17 cellular contexts compared by ENCODE assay signal in the genomic region with DNA sequence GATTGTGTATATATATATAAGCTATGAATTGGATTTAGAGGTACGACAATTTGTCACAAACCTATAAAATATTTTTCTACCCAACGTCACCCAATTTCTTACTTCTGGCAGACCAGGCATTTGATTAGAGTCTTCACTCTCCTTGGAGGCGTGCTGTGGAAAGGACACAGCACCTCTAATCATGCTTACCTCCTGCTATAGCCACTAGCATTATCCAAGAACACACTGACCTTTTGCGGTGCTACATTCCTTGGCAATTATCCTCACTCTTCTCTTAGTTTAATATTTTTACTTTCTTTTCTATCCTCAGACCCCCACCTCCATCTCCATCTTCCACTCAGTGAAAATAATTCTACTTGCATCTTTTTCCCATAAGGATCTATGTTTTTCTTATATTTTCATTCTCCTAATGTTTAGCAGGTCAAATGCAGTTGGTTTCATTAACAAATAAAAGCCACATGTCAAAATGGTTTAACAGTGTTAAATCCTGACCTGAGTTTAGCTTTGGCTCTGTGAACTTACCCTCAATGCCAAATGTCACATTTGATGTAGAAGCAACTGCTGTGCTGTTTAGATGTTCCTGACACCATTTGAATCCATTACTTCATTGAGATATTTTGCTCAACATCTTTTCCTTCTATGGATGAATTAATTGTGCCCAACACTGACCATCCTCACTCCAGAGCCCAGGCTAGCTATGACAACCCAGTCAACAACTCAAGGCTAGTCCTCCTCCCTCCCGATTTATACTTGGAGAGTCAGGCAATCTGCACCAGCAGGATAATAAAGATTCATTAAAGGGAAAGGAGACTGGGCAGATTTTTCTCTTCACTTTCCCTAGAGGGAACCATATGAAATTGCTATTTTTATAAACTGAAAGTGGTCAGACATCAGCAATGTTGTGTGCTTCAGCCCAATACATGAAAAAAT.
DNase-seq lines count a peak whose midpoint lies in the region; ATAC-seq, FAIRE-seq and TF ChIP-seq lines count a peak whose summit lies in the region.
"Had no signal": no experiment of that assay in that cellular context is flagged by ENCODE, and none has a peak within 500 bp of the region (broad histone marks: within the 10 kb centered on the region; RNA-seq: fewer than 3 reads in every experiment).

No MANE protein-coding gene starts in this region.

- H3K27me3 ChIP-seq in mammary epithelial cell (ENCODE audit: insufficient read depth, low read length) (no peaks in the 10 kb centered on the region), breast epithelium (no peaks in the 10 kb centered on the region), K562 (ENCODE audit: control insufficient read depth in 2 of 2, insufficient read depth in 2 of 2, low read length in 2 of 2) (no peaks in the 10 kb centered on the region), transverse colon (no peaks in the 10 kb centered on the region)
- H3K27me3 ChIP-seq: gastrocnemius medialis, right atrium auricular region had no signal

- no peak overlapping the region for H3K27ac Mint-ChIP-seq in T-cell
- H3K27ac Mint-ChIP-seq in activated naive CD4-positive, alpha-beta T cell treated with anti-CD3 and anti-CD28 coated beads, Interleukin-2, amount 10 ng/mL, durations not matched to agents 7 days and 5 days: no peak overlapping the region
- H3K27ac Mint-ChIP-seq: activated T-helper 1 cell treated with anti-CD3 and anti-CD28 coated beads, Interleukin-12 subunit alpha, Interleukin-12 subunit beta, Interleukin-2, Interleukin-4 antibody, amounts not matched to agents 30 ng/mL and 10 ng/mL and 1 ng/mL, durations not matched to agents 14 hours and 24 hours and 36 hours had no signal

- peaks cover 26% of the 10 kb centered on the region for H3K4me1 ChIP-seq in mammary epithelial cell (ENCODE audit: insufficient read depth, low read length)
- H3K4me1 ChIP-seq in breast epithelium: no peaks in the 10 kb centered on the region
- H3K4me1 ChIP-seq in K562 (replicated peaks in 1 of 2; ENCODE audit: control insufficient read depth in 2 of 2, insufficient read depth in 2 of 2, low read length in 2 of 2): peaks cover 7 to 43% of the 10 kb centered on the region in 2 experiments
- H3K4me1 ChIP-seq in mesodermal cell (ENCODE audit: control insufficient read depth, insufficient read depth, low read length, poor library complexity, severe bottlenecking): peaks cover 25% of the 10 kb centered on the region
- peaks cover 0 to 21% (median 11%) of the 10 kb centered on the region in 4 donors for H3K4me1 ChIP-seq in transverse colon
- H3K4me1 ChIP-seq: gastrocnemius medialis had no signal

- in situ Hi-C loops in mammary epithelial cell (cut with MboI; ENCODE audit: low sequenced_read_pairs in 2 of 2) (no loop called here), K562 (cut with MboI) (no loop called here), transverse colon (cut with MboI; ENCODE audit: low pct_ligation_motif_present in 1 of 4, low pct_unique_long_range_greater_than_20kb in 1 of 4, low sequenced_read_pairs in 3 of 4) (no loop called here)

- H4K20me1 ChIP-seq in mammary epithelial cell (ENCODE audit: insufficient read depth, low read length) (no peaks in the 10 kb centered on the region), K562 (replicated peaks; ENCODE audit: control insufficient read depth, insufficient read depth, low read length) (no peaks in the 10 kb centered on the region)

- H3K9me3 Mint-ChIP-seq in T-cell: no peaks in the 10 kb centered on the region
- H3K9me3 Mint-ChIP-seq in activated naive CD4-positive, alpha-beta T cell treated with anti-CD3 and anti-CD28 coated beads, Interleukin-2, amount 10 ng/mL, durations not matched to agents 7 days and 5 days: no peaks in the 10 kb centered on the region
- H3K9me3 Mint-ChIP-seq: activated T-helper 1 cell treated with anti-CD3 and anti-CD28 coated beads, Interleukin-12 subunit alpha, Interleukin-12 subunit beta, Interleukin-2, Interleukin-4 antibody, amounts not matched to agents 30 ng/mL and 10 ng/mL and 1 ng/mL, durations not matched to agents 14 hours and 24 hours and 36 hours had no signal

- H3K4me1 Mint-ChIP-seq in T-cell: no peaks in the 10 kb centered on the region
- H3K4me1 Mint-ChIP-seq in activated naive CD4-positive, alpha-beta T cell treated with anti-CD3 and anti-CD28 coated beads, Interleukin-2, amount 10 ng/mL, durations not matched to agents 7 days and 5 days: no peaks in the 10 kb centered on the region

- no TSS peak for BruUV-seq in mammary epithelial cell (replicated peaks; lab: Mats Ljungman, UMichigan)
- no TSS peak for BruUV-seq in K562 (replicated peaks; lab: Mats Ljungman, UMichigan)

- H3K9me3 ChIP-seq in mammary epithelial cell (replicated peaks; ENCODE audit: insufficient read depth, low read length) (no peaks in the 10 kb centered on the region), breast epithelium (peaks cover 0 to 2% of the 10 kb centered on the region in 2 donors), K562 (replicated peaks; ENCODE audit: control insufficient read depth, insufficient read depth, low read depth, low read length) (no peaks in the 10 kb centered on the region), mesodermal cell (ENCODE audit: control insufficient read depth, low read length) (peaks cover 3% of the 10 kb centered on the region), transverse colon (no peaks in the 10 kb centered on the region)
- H3K9me3 ChIP-seq: gastrocnemius medialis had no signal

- TF ChIP-seq EP300 in K562 (IDR thresholded peaks at IDR 0.05; ENCODE audit: low read length) (no peak), transverse colon (IDR thresholded peaks at IDR 0.05; ENCODE audit: low read depth) (no peak)

- H3K4me3 Mint-ChIP-seq in T-cell: no peak overlapping the region
- H3K4me3 Mint-ChIP-seq in activated naive CD4-positive, alpha-beta T cell treated with anti-CD3 and anti-CD28 coated beads, Interleukin-2, amount 10 ng/mL, durations not matched to agents 7 days and 5 days: no peak overlapping the region
- H3K4me3 Mint-ChIP-seq: activated T-helper 1 cell treated with anti-CD3 and anti-CD28 coated beads, Interleukin-12 subunit alpha, Interleukin-12 subunit beta, Interleukin-2, Interleukin-4 antibody, amounts not matched to agents 30 ng/mL and 10 ng/mL and 1 ng/mL, durations not matched to agents 14 hours and 24 hours and 36 hours had no signal

- TF ChIP-seq POLR2A in breast epithelium (IDR thresholded peaks at IDR 0.05) (no peak), K562 (conservative IDR thresholded peaks at IDR 0.05) (no peak), transverse colon (IDR thresholded peaks at IDR 0.05) (no peak)

- no peak for DNase-seq in mammary epithelial cell
- DNase-seq in breast epithelium (ENCODE audit: low spot score in 2 of 2): no peak
- peak in 1 of 4 experiments; percentile 28 for DNase-seq in K562 (ENCODE audit: extremely low read depth in 1 of 4, low spot score in 3 of 4)
- no peak for DNase-seq in transverse colon
- no peak for DNase-seq in T-cell
- DNase-seq in activated naive CD4-positive, alpha-beta T cell treated with anti-CD3 and anti-CD28 coated beads, Interleukin-2, amount 10 ng/mL, durations not matched to agents 7 days and 5 days: no peak
- no peak for DNase-seq in stimulated activated CD4-positive, alpha-beta T cell treated with anti-CD3 and anti-CD28 coated beads, Interleukin-2, amount 100 ng/mL, for 48 hours
- DNase-seq: anterior cingulate cortex; effector CD8-positive, alpha-beta T cell; NCI-H2081; NCI-H774; stimulated activated naive CD4-positive, alpha-beta T cell had no signal

- intact Hi-C loops in mammary epithelial cell (cut with micrococcal nuclease): no loop called here
- intact Hi-C loops in breast epithelium (cut with DNase I; ENCODE audit: low total_unique reads): no loop called here
- intact Hi-C loops in K562 (cut with micrococcal nuclease): loop anchor here (5.0 kb wide), 1 partner anchor 59 kb away; no protein-coding TSS in a partner anchor
- intact Hi-C loops in transverse colon (cut with DNase I; ENCODE audit: low total_unique reads): loop anchor here (10.0 kb wide), 1 partner anchor 48 kb away; no protein-coding TSS in a partner anchor

- no peaks in the 10 kb centered on the region for H3K36me3 Mint-ChIP-seq in T-cell
- no peaks in the 10 kb centered on the region for H3K36me3 Mint-ChIP-seq in activated naive CD4-positive, alpha-beta T cell treated with anti-CD3 and anti-CD28 coated beads, Interleukin-2, amount 10 ng/mL, durations not matched to agents 7 days and 5 days

- POLR2A ChIA-PET in K562 (lab: Yijun Ruan, JAX): interaction anchor here (0.6 kb wide), 1 partner anchor 935 kb away, joined by 3 read pairs; no protein-coding TSS in a partner anchor
- POLR2A ChIA-PET in T-cell (lab: Charles Lee): no interaction called here

- no peak for TF ChIP-seq RAD21 in K562 (CRISPR knock-in tag; conservative IDR thresholded peaks at IDR 0.05 in 1 of 2, IDR thresholded peaks at IDR 0.05 in 1 of 2)

- 91% methylated on average over 5 of the region's 5 CpGs for WGBS in mammary epithelial cell (ENCODE audit: low coverage, missing lambda C conversion rate)
- WGBS in K562 (ENCODE audit: insufficient coverage, low coverage, missing lambda C conversion rate): 18% methylated on average over 5 of the region's 5 CpGs
- 86 to 94% methylated on average over 3 of the region's 5 CpGs for WGBS in mesodermal cell (ENCODE audit: insufficient coverage in 2 of 2), 2 experiments
- WGBS in transverse colon (ENCODE audit: low coverage in 1 of 2), 2 donors: 79 to 80% methylated on average over 5 of the region's 5 CpGs

- H3K36me3 ChIP-seq in mammary epithelial cell (ENCODE audit: insufficient read depth, low read length) (no peaks in the 10 kb centered on the region), breast epithelium (no peaks in the 10 kb centered on the region), K562 (ENCODE audit: control insufficient read depth, insufficient read depth, low read length) (no peaks in the 10 kb centered on the region), mesodermal cell (ENCODE audit: control insufficient read depth, insufficient read depth, low read length) (no peaks in the 10 kb centered on the region), transverse colon (no peaks in the 10 kb centered on the region)
- H3K36me3 ChIP-seq: gastrocnemius medialis, right atrium auricular region had no signal

- peak overlapping the region; percentile 46 for H3K27ac ChIP-seq in mammary epithelial cell (ENCODE audit: insufficient read depth, low read depth, low read length)
- H3K27ac ChIP-seq in breast epithelium: no peak overlapping the region
- H3K27ac ChIP-seq in K562 (ENCODE audit: extremely low read depth, low read depth, low read length): peak overlapping the region; percentile 80
- H3K27ac ChIP-seq in mesodermal cell (ENCODE audit: low read depth, low read length, severe bottlenecking): peak overlapping the region; percentile 89
- peak overlapping the region in 3 of 4 donors; percentile 4 to 70 (median 69) for H3K27ac ChIP-seq in transverse colon
- H3K27ac ChIP-seq: gastrocnemius medialis had no signal

- H2AFZ ChIP-seq in mammary epithelial cell (ENCODE audit: low read depth, low read length): peak overlapping the region; percentile 55
- H2AFZ ChIP-seq in K562 (ENCODE audit: low read depth, low read length): peak overlapping the region; percentile 89

- dilution Hi-C loops in mammary epithelial cell (cut with HindIII; ENCODE audit: low sequenced_read_pairs): no loop called here

- no peaks in the 10 kb centered on the region for H3K9me1 ChIP-seq in K562 (ENCODE audit: control insufficient read depth, insufficient read depth, low read length)

- no peak overlapping the region for H3K4me3 ChIP-seq in mammary epithelial cell (replicated peaks in 1 of 3; ENCODE audit: insufficient read depth in 1 of 3, low read depth in 2 of 3, low read length in 3 of 3)
- H3K4me3 ChIP-seq in breast epithelium: no peak overlapping the region
- no peak overlapping the region for H3K4me3 ChIP-seq in K562
- H3K4me3 ChIP-seq in mesodermal cell (ENCODE audit: extremely low read depth, insufficient read depth, low read length, poor library complexity, severe bottlenecking): no peak overlapping the region
- H3K4me3 ChIP-seq in transverse colon: no peak overlapping the region
- H3K4me3 ChIP-seq: gastrocnemius medialis, right atrium auricular region had no signal

- H3K79me2 ChIP-seq in mammary epithelial cell (ENCODE audit: insufficient read depth, low read length) (no peaks in the 10 kb centered on the region), K562 (ENCODE audit: control insufficient read depth, insufficient read depth, low read length) (no peaks in the 10 kb centered on the region)

- peak; percentile 42 for FAIRE-seq in K562 (lab: Jason Lieb, UNC)
- FAIRE-seq: islet of Langerhans had no signal

- peak overlapping the region; percentile 20 for H3K9ac ChIP-seq in mammary epithelial cell (ENCODE audit: insufficient read depth, low read length)
- H3K9ac ChIP-seq in K562 (ENCODE audit: insufficient read depth in 1 of 2, low read depth in 2 of 2, low read length in 2 of 2): peak overlapping the region in 1 of 2 experiments; percentile 53; a peak in 2 of 4 replicates

- peak overlapping the region; percentile 58 for H3K4me2 ChIP-seq in mammary epithelial cell (ENCODE audit: insufficient read depth, low read depth, low read length)
- no peak overlapping the region; the same call in 1 of the 2 replicates for H3K4me2 ChIP-seq in K562 (ENCODE audit: insufficient read depth, low read length)

- peaks cover 7 to 12% of the 10 kb centered on the region in 2 donors for H3K27me3 Mint-ChIP-seq in T-cell
- H3K27me3 Mint-ChIP-seq in activated naive CD4-positive, alpha-beta T cell treated with anti-CD3 and anti-CD28 coated beads, Interleukin-2, amount 10 ng/mL, durations not matched to agents 7 days and 5 days: peaks cover 15% of the 10 kb centered on the region

- CTCF ChIA-PET in mammary epithelial cell (lab: Charles Lee; ENCODE audit: low non-redundant PET): no interaction called here
- CTCF ChIA-PET in K562 (lab: Yijun Ruan, JAX; ENCODE audit: low intra/inter-chr PET ratio): no interaction called here
- CTCF ChIA-PET in T-cell (lab: Charles Lee): no interaction called here
- CTCF ChIA-PET in activated naive CD4-positive, alpha-beta T cell treated with anti-CD3 and anti-CD28 coated beads, Interleukin-2, amount 10 ng/mL, durations not matched to agents 7 days and 5 days (lab: Charles Lee): no interaction called here

- TF ChIP-seq CTCF in mammary epithelial cell (conservative IDR thresholded peaks at IDR 0.05 in 1 of 2, IDR thresholded peaks at IDR 0.05 in 1 of 2; ENCODE audit: extremely low read depth in 1 of 2, insufficient read depth in 1 of 2, low read depth in 1 of 2, low read length in 2 of 2) (no peak), breast epithelium (IDR thresholded peaks at IDR 0.05) (no peak), K562 (IDR thresholded peaks at IDR 0.05 in 2 of 3, conservative IDR thresholded peaks at IDR 0.05 in 1 of 3; ENCODE audit: insufficient read depth in 2 of 3, low read depth in 1 of 3, low read length in 3 of 3) (no peak), transverse colon (IDR thresholded peaks at IDR 0.05) (no peak)

- ATAC-seq in K562: peak; percentile 59
- ATAC-seq in T-cell (replicated peaks in 1 of 4): no peak
- ATAC-seq: gastrocnemius medialis had no signal

Comparison
In these comparisons a context has a peak if more than half of its experiments do, and no peak if none do; other contexts are left out.
1. H3K27ac ChIP-seq: peak in mammary epithelial cell (single experiment), K562 (single experiment), mesodermal cell (single experiment) and transverse colon (3 of 4); none in breast epithelium (0 of 2).
2. intact Hi-C loops: an anchor here in K562 (5.0 kb wide) and transverse colon (10.0 kb wide); none called in mammary epithelial cell and breast epithelium.